ENCODE assay signal across 19 cellular contexts in genomic region chr13:111167290-111167689, GRCh38. TPM values are rescaled to one million over a fixed set of nuclear protein-coding genes. Genes with fewer than 3 reads are reported as not detected.
A peak's percentile ranks its signal among the peaks of the same experiment; 100 is the strongest.
DNase-seq lines count a peak whose midpoint lies in the region; ATAC-seq and TF ChIP-seq lines count a peak whose summit lies in the region.
"Had no signal": no experiment of that assay in that cellular context is flagged by ENCODE, and none has a peak within 500 bp of the region (broad histone marks: within the 10 kb centered on the region; RNA-seq: fewer than 3 reads in every experiment).

No MANE protein-coding gene starts in this region.

- POLR2A ChIA-PET in CD4-positive, alpha-beta T cell (lab: Charles Lee), result interaction anchor here (1.2 kb wide), 1 partner anchor 22 kb away, joined by 4 read pairs; no protein-coding TSS in a partner anchor
- POLR2A ChIA-PET in HEK293T (lab: Yijun Ruan, JAX), result no interaction called here

- DNase-seq in CD4-positive, alpha-beta T cell, result no peak
- DNase-seq in chondrocyte (ENCODE audit: low spot score) (no peak), DMS53 treated with DMSO at 0.1 percent for 48 hours (lab: John Stamatoyannopoulos, UW; ENCODE audit: unreplicated experiment) (no peak), HEK293T (ENCODE audit: extremely low spot score) (no peak), H4 (ENCODE audit: low spot score) (no peak)
- DNase-seq: CD4-positive, CD25-positive, alpha-beta regulatory T cell; GOT3; MV-4-11; NCI-H1930; NCI-H446 treated with DMSO at 0.1 percent for 48 hours; stimulated activated CD4-positive, alpha-beta T cell treated with anti-CD3 and anti-CD28 coated beads, Interleukin-12 subunit alpha, Interleukin-12 subunit beta, amount 100 ng/mL, for 4 hours; WERI-Rb-1 had no signal

- H3K27me3 ChIP-seq in CD4-positive, alpha-beta T cell (ENCODE audit: control insufficient read depth, insufficient read depth, low read length), result no peaks in the 10 kb centered on the region

- no peaks in the 10 kb centered on the region for H3K27me3 Mint-ChIP-seq in CD4-positive, alpha-beta T cell
- no peaks in the 10 kb centered on the region for H3K27me3 Mint-ChIP-seq in chondrocyte (ENCODE audit: low read depth)
- H3K27me3 Mint-ChIP-seq in nephron (ENCODE audit: low read depth), result no peaks in the 10 kb centered on the region
- H3K27me3 Mint-ChIP-seq: CD4-positive, CD25-positive, alpha-beta regulatory T cell; type B pancreatic cell had no signal

- H3K27ac Mint-ChIP-seq in CD4-positive, alpha-beta T cell, result peak overlapping the region; percentile 17
- H3K27ac Mint-ChIP-seq in chondrocyte (ENCODE audit: unreplicated experiment) (peak overlapping the region; percentile 60), nephron (peak overlapping the region; percentile 46 to 77 (median 47))

- no peaks in the 10 kb centered on the region for H3K9me3 Mint-ChIP-seq in CD4-positive, alpha-beta T cell
- H3K9me3 Mint-ChIP-seq in chondrocyte (ENCODE audit: low read depth) (peaks cover 4% of the 10 kb centered on the region), nephron (no peaks in the 10 kb centered on the region)
- H3K9me3 Mint-ChIP-seq: CD4-positive, CD25-positive, alpha-beta regulatory T cell; type B pancreatic cell had no signal

- H3K9me3 ChIP-seq in CD4-positive, alpha-beta T cell (ENCODE audit: control insufficient read depth, low read length), result no peaks in the 10 kb centered on the region
- H3K9me3 ChIP-seq in KOPT-K1 (ENCODE audit: insufficient read depth, low read length, poor library complexity, severe bottlenecking), result peaks cover 7% of the 10 kb centered on the region

- H3K4me1 Mint-ChIP-seq in CD4-positive, alpha-beta T cell (ENCODE audit: low read depth), result peaks cover 88% of the 10 kb centered on the region
- H3K4me1 Mint-ChIP-seq in chondrocyte (ENCODE audit: low read depth) (peaks cover 76% of the 10 kb centered on the region), nephron (peaks cover 69% of the 10 kb centered on the region)

- peaks cover 65% of the 10 kb centered on the region for H3K36me3 Mint-ChIP-seq in CD4-positive, alpha-beta T cell (ENCODE audit: low read depth)
- H3K36me3 Mint-ChIP-seq in chondrocyte (ENCODE audit: low read depth) (peaks cover 32% of the 10 kb centered on the region), nephron (ENCODE audit: low read depth) (peaks cover 36% of the 10 kb centered on the region)

- intact Hi-C loops in CD4-positive, alpha-beta T cell (cut with DNase I, micrococcal nuclease), result no loop called here

- no peak for TF ChIP-seq CTCF in CD4-positive, alpha-beta T cell (IDR thresholded peaks at IDR 0.05)
- no peak for TF ChIP-seq CTCF in chondrocyte (IDR thresholded peaks at IDR 0.05)
- no peak for TF ChIP-seq CTCF in nephron (IDR thresholded peaks at IDR 0.05; ENCODE audit: unreplicated experiment in 3 of 3)

- CTCF ChIA-PET in CD4-positive, alpha-beta T cell (lab: Charles Lee), result no interaction called here
- CTCF ChIA-PET in HEK293T (lab: Yijun Ruan, JAX), result no interaction called here

- H3K27ac ChIP-seq in CD4-positive, alpha-beta T cell (ENCODE audit: low read depth, low read length), result no peak overlapping the region
- peak overlapping the region; percentile 49 for H3K27ac ChIP-seq in KOPT-K1 (ENCODE audit: low read depth, low read length, poor library complexity, severe bottlenecking)
- H3K27ac ChIP-seq: HL-60, WERI-Rb-1 had no signal

- H3K36me3 ChIP-seq in KOPT-K1 (ENCODE audit: insufficient read depth, low read length), result peaks cover 58% of the 10 kb centered on the region

- no peak for ATAC-seq in CD4-positive, alpha-beta T cell (ENCODE audit: poor library complexity)
- ATAC-seq in HG03520 (IDR thresholded peaks at IDR 0.05; ENCODE audit: unreplicated experiment), result no peak
- ATAC-seq: esophagus mucosa had no signal

- H3K4me3 Mint-ChIP-seq in CD4-positive, alpha-beta T cell, result no peak overlapping the region
- H3K4me3 Mint-ChIP-seq in chondrocyte (ENCODE audit: unreplicated experiment) (no peak overlapping the region), nephron (peak overlapping the region in 1 of 3 experiments; percentile 28)
- H3K4me3 Mint-ChIP-seq: activated T-helper 1 cell treated with anti-CD3 and anti-CD28 coated beads, Interleukin-12 subunit alpha, Interleukin-12 subunit beta, Interleukin-2, Interleukin-4 antibody, amounts not matched to agents 30 ng/mL and 10 ng/mL and 1 ng/mL, durations not matched to agents 14 hours and 24 hours and 36 hours; type B pancreatic cell had no signal

TF ChIP-seq in HEK293T, 16 proteins besides CTCF, POLR2A, EP300 and RAD21:
- TF ChIP-seq NFRKB (IDR thresholded peaks at IDR 0.05), result no peak
- TF ChIP-seq ZNF384 (IDR thresholded peaks at IDR 0.05), result no peak
- TF ChIP-seq HDGF (IDR thresholded peaks at IDR 0.05; ENCODE audit: borderline replicate concordance), result no peak
- TF ChIP-seq ELF4 (IDR thresholded peaks at IDR 0.05), result no peak
- no peak for TF ChIP-seq FOXM1 (IDR thresholded peaks at IDR 0.05; ENCODE audit: borderline replicate concordance)
- TF ChIP-seq FOXK2 (IDR thresholded peaks at IDR 0.05), result no peak
- TF ChIP-seq SUZ12 (IDR thresholded peaks at IDR 0.05), result no peak
- TF ChIP-seq CTBP1 (IDR thresholded peaks at IDR 0.05; ENCODE audit: borderline replicate concordance), result no peak
- no peak for TF ChIP-seq SP1 (IDR thresholded peaks at IDR 0.05)

RNA-seq across cellular contexts. Expression of gene ARHGEF7, which starts 52.2 kb away (rescaled TPM):
- 100 to 1,000 TPM; 144 to 150 TPM for total RNA-seq in CD4-positive, alpha-beta T cell
- 96.8 to 138 TPM (median 137 TPM) in 3 replicates for total RNA-seq in chondrocyte
- total RNA-seq in H4 (2014; rRNA removed; shearing (Covaris generic)), result 8.5 and 11.3 TPM in 2 replicates
